In the genomic region with DNA sequence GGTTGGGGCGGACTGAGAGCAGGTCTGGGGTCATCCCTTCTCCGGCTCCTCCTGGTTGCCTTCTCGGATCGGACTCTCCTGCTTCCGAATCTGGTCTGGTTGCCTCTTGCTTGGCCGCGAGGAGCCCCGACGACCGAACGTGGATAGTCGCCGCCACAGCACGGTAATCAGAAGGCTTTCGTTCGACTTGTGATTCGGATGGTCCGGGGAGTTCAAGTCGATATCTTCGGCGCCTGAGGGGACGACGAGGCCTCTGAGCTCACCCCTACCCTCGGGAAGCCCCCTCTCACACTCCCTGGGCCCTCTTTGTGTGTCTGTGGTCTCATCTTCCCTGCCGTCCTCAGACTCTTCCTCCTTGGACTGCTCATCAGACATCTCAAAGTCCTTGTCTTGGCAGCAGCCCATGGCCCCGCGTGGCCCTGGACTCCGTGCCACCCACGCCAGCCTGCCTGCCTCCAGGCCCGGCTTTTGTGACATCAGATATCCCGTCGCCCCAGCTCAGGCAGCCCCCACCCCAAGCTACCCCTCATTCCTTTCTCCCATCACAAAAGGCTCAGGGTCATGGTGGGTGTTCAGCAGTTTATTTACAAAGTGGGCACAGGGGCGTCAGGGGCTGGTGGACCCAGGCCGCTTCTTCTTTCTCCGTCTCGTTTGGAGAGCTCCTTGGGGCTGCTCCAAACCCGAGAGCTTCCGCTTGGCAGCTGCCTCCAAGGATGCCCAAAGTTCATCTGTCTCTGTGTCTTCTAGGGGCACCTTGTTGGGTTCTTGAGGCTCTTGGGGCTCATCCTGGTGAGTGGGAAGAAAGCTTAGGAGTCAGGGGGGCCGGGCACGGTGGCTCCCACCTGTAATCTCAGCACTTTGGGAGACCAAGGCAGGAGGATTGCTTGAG, we compare ENCODE assay signal across 2 cellular contexts.
TF ChIP-seq lines count a peak whose summit lies in the region.

Gene TEX54, minus strand, starts transcription at position 496 of the 889 bp plus-strand sequence.

TF ChIP-seq in IMR-90, 13 proteins besides CTCF, POLR2A, EP300 and RAD21:
- no peak for TF ChIP-seq ELK1 (IDR thresholded peaks at IDR 0.05; ENCODE audit: borderline replicate concordance, low read depth, low read length)
- no peak for TF ChIP-seq RCOR1 (IDR thresholded peaks at IDR 0.05; ENCODE audit: insufficient replicate concordance, low read length)
- TF ChIP-seq MAZ (IDR thresholded peaks at IDR 0.05; ENCODE audit: borderline replicate concordance, low read depth, low read length) = 0 out of 2 replicates have a peak, but pooled peaks have one; percentile 15
- no peak for TF ChIP-seq CEBPB (IDR thresholded peaks at IDR 0.05; ENCODE audit: low read depth, low read length)
- TF ChIP-seq MXI1 (IDR thresholded peaks at IDR 0.05; ENCODE audit: borderline replicate concordance, low read depth, low read length) = peak; percentile 74
TF ChIP-seq in IMR-90: peak in this region for 2.

TF ChIP-seq in HepG2, 621 proteins besides CTCF, POLR2A, EP300 and RAD21 (continues in another document):
- 0 out of 2 replicates have a peak, but pooled peaks have one; percentile 5 for TF ChIP-seq ARID4A (CRISPR knock-in tag; IDR thresholded peaks at IDR 0.05; ENCODE audit: borderline replicate concordance)
- no peak for TF ChIP-seq ZNF318 (CRISPR knock-in tag; IDR thresholded peaks at IDR 0.05)
- no peak for TF ChIP-seq ZIK1 (CRISPR knock-in tag; IDR thresholded peaks at IDR 0.05; ENCODE audit: borderline replicate concordance, low read depth)
- no peak for TF ChIP-seq ELF3 (CRISPR knock-in tag; IDR thresholded peaks at IDR 0.05)
- TF ChIP-seq ZBTB26 (CRISPR knock-in tag; IDR thresholded peaks at IDR 0.05; ENCODE audit: borderline replicate concordance) = peak; percentile 28; the same call in 1 of the 2 replicates
- TF ChIP-seq RXRB (CRISPR knock-in tag; IDR thresholded peaks at IDR 0.05; ENCODE audit: borderline replicate concordance) = 0 out of 2 replicates have a peak, but pooled peaks have one; percentile 1
- peak; percentile 60; the same call in 1 of the 2 replicates for TF ChIP-seq ZNF777 (CRISPR knock-in tag; IDR thresholded peaks at IDR 0.05)
- TF ChIP-seq KLF12 (CRISPR knock-in tag; IDR thresholded peaks at IDR 0.05; ENCODE audit: borderline replicate concordance) = 0 out of 2 replicates have a peak, but pooled peaks have one; percentile 31
- peak; percentile 97; the same call in 1 of the 2 replicates for TF ChIP-seq ZFP91 (CRISPR knock-in tag; IDR thresholded peaks at IDR 0.05; ENCODE audit: borderline replicate concordance)
- no peak for TF ChIP-seq BRCA1 (CRISPR knock-in tag; IDR thresholded peaks at IDR 0.05)
- TF ChIP-seq PRDM15 (CRISPR knock-in tag; IDR thresholded peaks at IDR 0.05) = peak; percentile 56; the same call in 1 of the 2 replicates
- no peak for TF ChIP-seq STAG1 (CRISPR knock-in tag; IDR thresholded peaks at IDR 0.05)
- TF ChIP-seq PCBP2 (optimal IDR thresholded peaks at IDR 0.05; ENCODE audit: low read depth, low read length, poor library complexity, severe bottlenecking) = no peak
- TF ChIP-seq AGO2 (optimal IDR thresholded peaks at IDR 0.05; ENCODE audit: low read depth, low read length) = peak; percentile 91
- TF ChIP-seq NONO (IDR thresholded peaks at IDR 0.05) = no peak
- TF ChIP-seq NONO (CRISPR knock-in tag; conservative IDR thresholded peaks at IDR 0.05) = 0 out of 2 replicates have a peak, but pooled peaks have one; percentile 23
- no peak for TF ChIP-seq CBX5 (CRISPR knock-in tag; IDR thresholded peaks at IDR 0.05; ENCODE audit: borderline replicate concordance)
- no peak for TF ChIP-seq ZNF136 (CRISPR knock-in tag; IDR thresholded peaks at IDR 0.05; ENCODE audit: low read depth)
- no peak for TF ChIP-seq ZFP1 (CRISPR knock-in tag; IDR thresholded peaks at IDR 0.05)
- 0 out of 2 replicates have a peak, but pooled peaks have one; percentile 37 for TF ChIP-seq ZNF232 (CRISPR knock-in tag; IDR thresholded peaks at IDR 0.05; ENCODE audit: borderline replicate concordance)
- peak; percentile 88 for TF ChIP-seq RBM22 (optimal IDR thresholded peaks at IDR 0.05; ENCODE audit: low read length)
- peak; percentile 32; the same call in 1 of the 2 replicates for TF ChIP-seq HDAC1 (CRISPR knock-in tag; IDR thresholded peaks at IDR 0.05)
- 0 out of 2 replicates have a peak, but pooled peaks have one; percentile 27 for TF ChIP-seq NFKB2 (CRISPR knock-in tag; IDR thresholded peaks at IDR 0.05; ENCODE audit: borderline replicate concordance)
- no peak for TF ChIP-seq ZNF672 (CRISPR knock-in tag; IDR thresholded peaks at IDR 0.05)
- TF ChIP-seq ZNF256 (CRISPR knock-in tag; conservative IDR thresholded peaks at IDR 0.05) = 0 out of 2 replicates have a peak, but pooled peaks have one; percentile 33
- TF ChIP-seq PAF1 (CRISPR knock-in tag; IDR thresholded peaks at IDR 0.05) = 0 out of 2 replicates have a peak, but pooled peaks have one; percentile 66
- TF ChIP-seq ELF1 (CRISPR knock-in tag; IDR thresholded peaks at IDR 0.05) = no peak
